ENCODE assay signal across 1 cellular context in the genomic region with DNA sequence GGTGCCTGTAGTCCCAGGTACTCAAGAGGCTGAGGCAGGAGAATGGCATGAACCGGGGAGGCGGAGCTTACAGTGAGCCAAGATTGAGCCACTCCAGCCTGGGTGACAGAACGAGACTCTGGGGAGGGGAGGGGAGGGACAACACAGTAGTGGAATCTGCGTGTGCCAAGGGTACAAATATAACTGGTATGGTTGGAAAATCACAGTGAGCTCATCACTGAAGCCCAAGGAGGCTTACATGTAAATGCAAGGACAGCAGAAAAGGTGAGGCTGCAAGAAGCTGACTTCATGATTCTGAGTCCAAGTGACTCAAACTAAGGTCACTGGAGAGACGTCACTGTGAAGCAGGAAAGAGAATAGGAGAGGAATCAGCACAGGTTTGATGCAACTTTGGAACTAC.
TF ChIP-seq lines count a peak whose summit lies in the region.

No MANE protein-coding gene starts in this region.

TF ChIP-seq in HCT116, 20 proteins besides CTCF, POLR2A, EP300 and RAD21 (continued from another document):
- TF ChIP-seq, protein P1, sequence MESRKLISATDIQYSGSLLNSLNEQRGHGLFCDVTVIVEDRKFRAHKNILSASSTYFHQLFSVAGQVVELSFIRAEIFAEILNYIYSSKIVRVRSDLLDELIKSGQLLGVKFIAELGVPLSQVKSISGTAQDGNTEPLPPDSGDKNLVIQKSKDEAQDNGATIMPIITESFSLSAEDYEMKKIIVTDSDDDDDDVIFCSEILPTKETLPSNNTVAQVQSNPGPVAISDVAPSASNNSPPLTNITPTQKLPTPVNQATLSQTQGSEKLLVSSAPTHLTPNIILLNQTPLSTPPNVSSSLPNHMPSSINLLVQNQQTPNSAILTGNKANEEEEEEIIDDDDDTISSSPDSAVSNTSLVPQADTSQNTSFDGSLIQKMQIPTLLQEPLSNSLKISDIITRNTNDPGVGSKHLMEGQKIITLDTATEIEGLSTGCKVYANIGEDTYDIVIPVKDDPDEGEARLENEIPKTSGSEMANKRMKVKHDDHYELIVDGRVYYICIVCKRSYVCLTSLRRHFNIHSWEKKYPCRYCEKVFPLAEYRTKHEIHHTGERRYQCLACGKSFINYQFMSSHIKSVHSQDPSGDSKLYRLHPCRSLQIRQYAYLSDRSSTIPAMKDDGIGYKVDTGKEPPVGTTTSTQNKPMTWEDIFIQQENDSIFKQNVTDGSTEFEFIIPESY (IDR thresholded peaks at IDR 0.05; ENCODE audit: extremely low read depth, insufficient replicate concordance, low read length), result no peak
- TF ChIP-seq ZFX (IDR thresholded peaks at IDR 0.05) (no peak), YY1 (IDR thresholded peaks at IDR 0.05; ENCODE audit: extremely low read depth, insufficient replicate concordance, low read depth, low read length) (no peak), EZH2 (IDR thresholded peaks at IDR 0.05) (no peak)
- TF ChIP-seq, protein P2, sequence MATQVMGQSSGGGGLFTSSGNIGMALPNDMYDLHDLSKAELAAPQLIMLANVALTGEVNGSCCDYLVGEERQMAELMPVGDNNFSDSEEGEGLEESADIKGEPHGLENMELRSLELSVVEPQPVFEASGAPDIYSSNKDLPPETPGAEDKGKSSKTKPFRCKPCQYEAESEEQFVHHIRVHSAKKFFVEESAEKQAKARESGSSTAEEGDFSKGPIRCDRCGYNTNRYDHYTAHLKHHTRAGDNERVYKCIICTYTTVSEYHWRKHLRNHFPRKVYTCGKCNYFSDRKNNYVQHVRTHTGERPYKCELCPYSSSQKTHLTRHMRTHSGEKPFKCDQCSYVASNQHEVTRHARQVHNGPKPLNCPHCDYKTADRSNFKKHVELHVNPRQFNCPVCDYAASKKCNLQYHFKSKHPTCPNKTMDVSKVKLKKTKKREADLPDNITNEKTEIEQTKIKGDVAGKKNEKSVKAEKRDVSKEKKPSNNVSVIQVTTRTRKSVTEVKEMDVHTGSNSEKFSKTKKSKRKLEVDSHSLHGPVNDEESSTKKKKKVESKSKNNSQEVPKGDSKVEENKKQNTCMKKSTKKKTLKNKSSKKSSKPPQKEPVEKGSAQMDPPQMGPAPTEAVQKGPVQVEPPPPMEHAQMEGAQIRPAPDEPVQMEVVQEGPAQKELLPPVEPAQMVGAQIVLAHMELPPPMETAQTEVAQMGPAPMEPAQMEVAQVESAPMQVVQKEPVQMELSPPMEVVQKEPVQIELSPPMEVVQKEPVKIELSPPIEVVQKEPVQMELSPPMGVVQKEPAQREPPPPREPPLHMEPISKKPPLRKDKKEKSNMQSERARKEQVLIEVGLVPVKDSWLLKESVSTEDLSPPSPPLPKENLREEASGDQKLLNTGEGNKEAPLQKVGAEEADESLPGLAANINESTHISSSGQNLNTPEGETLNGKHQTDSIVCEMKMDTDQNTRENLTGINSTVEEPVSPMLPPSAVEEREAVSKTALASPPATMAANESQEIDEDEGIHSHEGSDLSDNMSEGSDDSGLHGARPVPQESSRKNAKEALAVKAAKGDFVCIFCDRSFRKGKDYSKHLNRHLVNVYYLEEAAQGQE (IDR thresholded peaks at IDR 0.05; ENCODE audit: low read depth), result no peak
TF ChIP-seq in HCT116: peak in this region for 9.
